16 cellular contexts compared by ENCODE assay signal in the genomic region with DNA sequence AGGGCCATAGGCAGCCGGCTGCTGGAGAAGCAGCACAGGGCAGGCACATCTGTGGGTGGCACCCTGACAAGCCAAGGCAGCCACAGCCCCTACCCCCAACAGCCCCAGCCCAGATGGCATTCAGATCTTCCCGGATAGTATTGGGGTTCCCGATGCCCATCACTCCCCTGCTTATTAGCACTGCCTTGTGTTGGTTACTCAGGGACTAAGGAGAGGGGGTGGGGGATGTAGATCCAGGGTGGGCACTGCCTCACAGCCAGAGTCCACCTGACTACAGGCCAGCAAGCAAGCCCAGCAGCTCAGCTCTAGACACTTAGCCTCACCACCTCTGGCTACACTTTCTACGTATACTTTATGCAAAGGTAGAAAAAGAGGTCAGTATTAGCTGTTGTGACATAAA. TPM values are rescaled to one million over a fixed set of nuclear protein-coding genes. Genes with fewer than 3 reads are reported as not detected.
"Had no signal": no experiment of that assay in that cellular context is flagged by ENCODE, and none has a peak within 500 bp of the region (broad histone marks: within the 10 kb centered on the region; RNA-seq: fewer than 3 reads in every experiment).

No MANE protein-coding gene starts in this region.

RNA-seq across cellular contexts. Expression of a gene that starts 30.7 kb away (rescaled TPM):
- total RNA-seq: activated naive CD4-positive, alpha-beta T cell treated with anti-CD3 and anti-CD28 coated beads for 36 hours; activated naive CD8-positive, alpha-beta T cell treated with anti-CD3 and anti-CD28 coated beads for 36 hours; activated naive CD8-positive, alpha-beta T cell treated with anti-CD3 and anti-CD28 coated beads, Interleukin-2, amount 10 ng/mL, durations not matched to agents 7 days and 5 days; activated T-cell treated with anti-CD3 and anti-CD28 coated beads, Interleukin-2, amount 50 U/mL, for 72 hours; activated T-helper 2 cell treated with anti-CD3 and anti-CD28 coated beads, Interferon-gamma antibody, Interleukin-2, Interleukin-4, amounts not matched to agents 10 μg/mL and 5 μg/mL and 100 μg/mL, durations not matched to agents 14 hours and 24 hours and 36 hours; adrenal gland; aorta; ascending aorta; astrocyte; body of pancreas; breast epithelium; bronchial epithelial cell; cardiac muscle cell; cardiac septum; cerebellum; chondrocyte had no signal
